Comparison of ENCODE assay signal across 8 cellular contexts in genomic region chr2:24527536-24527935, GRCh38.
"Had no signal": no experiment of that assay in that cellular context is flagged by ENCODE, and none has a peak within 500 bp of the region (broad histone marks: within the 10 kb centered on the region; RNA-seq: fewer than 3 reads in every experiment).

No MANE protein-coding gene starts in this region.

- H3K4me1 ChIP-seq: HAP-1 had no signal

- H3K9me3 ChIP-seq: HAP-1 had no signal

- H3K36me3 ChIP-seq: HAP-1 had no signal

- FAIRE-seq: H1, HTR-8/SVneo, K562 had no signal

- DNase-seq: H7, IMR-90 had no signal

- ATAC-seq: GM23338, HCT116, K562 had no signal

- H3K4me3 ChIP-seq: GM23338, HAP-1, K562 had no signal
